In the genomic region with DNA sequence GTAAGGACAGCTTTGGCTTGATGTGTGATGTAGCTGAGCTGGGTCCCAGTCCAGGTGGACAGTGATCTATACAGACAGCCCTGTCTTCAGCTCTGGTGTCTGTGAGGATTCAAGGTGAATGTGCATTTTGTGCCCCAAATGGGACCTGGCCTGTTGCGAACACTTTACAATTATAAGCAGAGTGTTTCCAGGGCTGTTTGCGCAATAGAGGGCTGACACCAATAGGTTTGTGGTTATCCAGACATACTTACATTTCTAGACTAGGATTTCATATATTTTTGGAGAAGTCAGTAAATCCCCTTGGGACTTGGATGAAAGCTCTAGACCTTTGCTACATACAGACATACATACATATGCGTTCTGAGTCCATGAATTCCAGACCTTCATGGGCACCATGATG, we compare ENCODE assay signal across 1 cellular context.
A peak's percentile ranks its signal among the peaks of the same experiment; 100 is the strongest.
TF ChIP-seq lines count a peak whose summit lies in the region.

No MANE protein-coding gene starts in this region.

TF ChIP-seq in K562, 482 proteins besides CTCF, POLR2A, EP300 and RAD21:
- TF ChIP-seq CEBPG (CRISPR knock-in tag; IDR thresholded peaks at IDR 0.05) (peak; percentile 68), CEBPG (tag; conservative IDR thresholded peaks at IDR 0.05 in 1 of 2, IDR thresholded peaks at IDR 0.05 in 1 of 2) (peak; percentile 62 to 92), CEBPB (tag; IDR thresholded peaks at IDR 0.05) (peak; percentile 93), RBBP5 (IDR thresholded peaks at IDR 0.05; ENCODE audit: borderline replicate concordance, insufficient read depth, low read length, poor library complexity, severe bottlenecking) (no peak), EHMT2 (IDR thresholded peaks at IDR 0.05) (no peak)
- TF ChIP-seq, protein P1, sequence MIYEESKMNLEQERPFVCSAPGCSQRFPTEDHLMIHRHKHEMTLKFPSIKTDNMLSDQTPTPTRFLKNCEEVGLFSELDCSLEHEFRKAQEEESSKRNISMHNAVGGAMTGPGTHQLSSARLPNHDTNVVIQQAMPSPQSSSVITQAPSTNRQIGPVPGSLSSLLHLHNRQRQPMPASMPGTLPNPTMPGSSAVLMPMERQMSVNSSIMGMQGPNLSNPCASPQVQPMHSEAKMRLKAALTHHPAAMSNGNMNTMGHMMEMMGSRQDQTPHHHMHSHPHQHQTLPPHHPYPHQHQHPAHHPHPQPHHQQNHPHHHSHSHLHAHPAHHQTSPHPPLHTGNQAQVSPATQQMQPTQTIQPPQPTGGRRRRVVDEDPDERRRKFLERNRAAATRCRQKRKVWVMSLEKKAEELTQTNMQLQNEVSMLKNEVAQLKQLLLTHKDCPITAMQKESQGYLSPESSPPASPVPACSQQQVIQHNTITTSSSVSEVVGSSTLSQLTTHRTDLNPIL (CRISPR knock-in tag; IDR thresholded peaks at IDR 0.05) = no peak
TF ChIP-seq in K562: peak in this region for 2.
